In genomic region chrX:150547511-150548115, GRCh38 we compare ENCODE assay signal across 8 cellular contexts. TPM values are rescaled to one million over a fixed set of nuclear protein-coding genes. Genes with fewer than 3 reads are reported as not detected.
A peak's percentile ranks its signal among the peaks of the same experiment; 100 is the strongest.
DNase-seq lines count a peak whose midpoint lies in the region; ATAC-seq and TF ChIP-seq lines count a peak whose summit lies in the region.

No MANE protein-coding gene starts in this region.

- no peaks in the 10 kb centered on the region for H3K27me3 ChIP-seq in tibial nerve

- CTCF ChIA-PET in activated B cell treated with CpG ODN at 0.5 μM for 24 hours (lab: Charles Lee), result no interaction called here

- POLR2A ChIA-PET in activated B cell treated with CpG ODN at 0.5 μM for 24 hours (lab: Charles Lee), result interaction anchor here (0.6 to 2.2 kb wide), 3 partner anchors 22 to 1007 kb away, joined by 4 to 28 read pairs (median 8); partner anchors contain the start of gene MTM1

- peaks cover 0 to 31% (median 8%) of the 10 kb centered on the region in 4 donors for H3K4me1 ChIP-seq in tibial nerve

- peak overlapping the region; percentile 69 to 90 (median 84) for H3K27ac ChIP-seq in tibial nerve

- H3K9me3 ChIP-seq in tibial nerve, result no peaks in the 10 kb centered on the region

- TF ChIP-seq CTCF in activated B cell treated with CpG ODN at 0.5 μM for 24 hours (IDR thresholded peaks at IDR 0.05), result no peak
- peak in 1 of 5 experiments; percentile 8 for TF ChIP-seq CTCF in tibial nerve (IDR thresholded peaks at IDR 0.05)

- peaks cover 32% of the 10 kb centered on the region for H3K4me1 Mint-ChIP-seq in activated B cell treated with CpG ODN at 0.5 μM for 24 hours

- 0 to 54% methylated on average over 1 to 40 of the region's 47 CpGs for WGBS in tibial nerve, 2 donors

- TF ChIP-seq EP300 in tibial nerve (IDR thresholded peaks at IDR 0.05), result peak in 1 of 2 donors; percentile 81

- H3K9me3 Mint-ChIP-seq in activated B cell treated with CpG ODN at 0.5 μM for 24 hours, result no peaks in the 10 kb centered on the region

- no peaks in the 10 kb centered on the region for H3K36me3 Mint-ChIP-seq in activated B cell treated with CpG ODN at 0.5 μM for 24 hours (ENCODE audit: low read depth)

- H3K36me3 ChIP-seq in tibial nerve, result no peaks in the 10 kb centered on the region

- H3K4me3 Mint-ChIP-seq in activated B cell treated with CpG ODN at 0.5 μM for 24 hours, result peak overlapping the region; percentile 77

- peak overlapping the region; percentile 66 for H3K27ac Mint-ChIP-seq in activated B cell treated with CpG ODN at 0.5 μM for 24 hours

- TF ChIP-seq POLR2A in tibial nerve (IDR thresholded peaks at IDR 0.05), result peak in 1 of 2 donors; percentile 30

- peak; percentile 82 for DNase-seq in Ammon's horn (ENCODE audit: low spot score)
- peak; percentile 32 for DNase-seq in activated B cell treated with CpG ODN at 0.5 μM for 24 hours
- peak; percentile 52 for DNase-seq in mucosa of gallbladder (ENCODE audit: low spot score)
- peak; percentile 25 to 39 for DNase-seq in tibial nerve (ENCODE audit: low spot score in 2 of 2)
- DNase-seq in kidney glomerular epithelial cell (lab: John Stamatoyannopoulos, UW), result no peak

- intact Hi-C loops in activated B cell treated with CpG ODN at 0.5 μM for 24 hours (cut with micrococcal nuclease), result loop anchor here (5.0 kb wide), 2 partner anchors 40 to 185 kb away; partner anchors contain the start of gene MAMLD1

- peak overlapping the region; percentile 17 to 50 (median 40) for H3K4me3 ChIP-seq in tibial nerve

- ATAC-seq in GM18858 (IDR thresholded peaks at IDR 0.05; ENCODE audit: unreplicated experiment) (peak; percentile 32), HG03342 (IDR thresholded peaks at IDR 0.05; ENCODE audit: unreplicated experiment) (peak; percentile 46), activated B cell treated with CpG ODN at 0.5 μM for 24 hours (ENCODE audit: low read depth) (peak; percentile 57), esophagus mucosa (peak; percentile 74)

- no peaks in the 10 kb centered on the region for H3K27me3 Mint-ChIP-seq in activated B cell treated with CpG ODN at 0.5 μM for 24 hours

RNA-seq across cellular contexts. Expression of gene MTM1, which starts 20.8 kb away (rescaled TPM):
- 22.0 and 24.4 TPM in 2 replicates for total RNA-seq in activated B cell treated with CpG ODN at 0.5 μM for 24 hours
- total RNA-seq in esophagus mucosa, result 13.2 TPM
- total RNA-seq in mucosa of gallbladder, result 15.6 TPM
- 10 to 100 TPM; 13.5 to 27.2 (median 17.8) TPM for total RNA-seq in tibial nerve
